Comparison of ENCODE assay signal across 14 cellular contexts in the genomic region with DNA sequence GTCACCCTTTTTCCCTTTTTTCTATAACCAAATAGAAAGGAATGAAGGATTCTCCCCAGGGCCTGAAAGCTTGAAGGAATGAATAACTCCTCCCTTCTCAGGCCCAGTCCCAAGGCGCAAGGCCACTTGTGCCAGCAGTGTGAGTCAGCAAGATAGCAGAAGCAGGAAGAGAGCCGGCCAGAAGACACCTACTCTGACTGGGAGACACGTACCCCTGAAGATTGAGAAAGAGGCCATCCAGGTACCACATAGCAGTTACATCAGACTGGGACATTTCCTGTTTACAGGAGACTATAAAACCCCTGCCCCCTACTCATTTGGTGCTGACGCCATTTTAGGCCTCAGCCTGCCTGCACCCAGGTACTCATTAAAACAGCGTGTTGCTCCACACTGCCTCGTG.
DNase-seq lines count a peak whose midpoint lies in the region; ATAC-seq, FAIRE-seq and TF ChIP-seq lines count a peak whose summit lies in the region.
"Had no signal": no experiment of that assay in that cellular context is flagged by ENCODE, and none has a peak within 500 bp of the region (broad histone marks: within the 10 kb centered on the region; RNA-seq: fewer than 3 reads in every experiment).

No MANE protein-coding gene starts in this region.

- no peaks in the 10 kb centered on the region for H3K27me3 ChIP-seq in GM23338 (ENCODE audit: insufficient read depth)

- intact Hi-C loops in posterior vena cava (cut with DNase I) (no loop called here), left colon (cut with DNase I, micrococcal nuclease) (no loop called here)

- H3K4me2 ChIP-seq in GM23338 = no peak overlapping the region

- no peaks in the 10 kb centered on the region for H3K27me3 Mint-ChIP-seq in GM23338 (ENCODE audit: insufficient read depth, low read depth, poor library complexity)
- H3K27me3 Mint-ChIP-seq: IgD-negative memory B cell had no signal

- peaks cover 14% of the 10 kb centered on the region; the same call in 2 of the 3 replicates for H3K4me1 Mint-ChIP-seq in GM23338
- H3K4me1 Mint-ChIP-seq: activated T-helper 17 cell treated with anti-CD3 and anti-CD28 coated beads, Interleukin-2, amount 50 U/mL, for 72 hours; stimulated activated effector memory CD8-positive, alpha-beta T cell treated with anti-CD3 and anti-CD28 coated beads, Interleukin-12 subunit alpha, Interleukin-12 subunit beta, amount 100 ng/mL, for 72 hours had no signal

- FAIRE-seq in RCC 7860 (lab: Jason Lieb, UNC) = peak; percentile 54
- FAIRE-seq: endometrium had no signal

- H3K4me3 Mint-ChIP-seq in GM23338 = no peak overlapping the region
- H3K4me3 Mint-ChIP-seq: activated T-helper 17 cell treated with anti-CD3 and anti-CD28 coated beads, Interleukin-2, amount 50 U/mL, for 72 hours; IgD-negative memory B cell; stimulated activated effector memory CD8-positive, alpha-beta T cell treated with anti-CD3 and anti-CD28 coated beads, Interleukin-12 subunit alpha, Interleukin-12 subunit beta, amount 100 ng/mL, for 72 hours had no signal

- H4K20me1 ChIP-seq in GM23338 (replicated peaks; ENCODE audit: insufficient read depth) = no peaks in the 10 kb centered on the region

- H3K27ac Mint-ChIP-seq in GM23338 = peak overlapping the region; percentile 87
- H3K27ac Mint-ChIP-seq: activated T-helper 17 cell treated with anti-CD3 and anti-CD28 coated beads, Interleukin-2, amount 50 U/mL, for 72 hours; IgD-negative memory B cell; stimulated activated effector memory CD8-positive, alpha-beta T cell treated with anti-CD3 and anti-CD28 coated beads, Interleukin-12 subunit alpha, Interleukin-12 subunit beta, amount 100 ng/mL, for 72 hours had no signal

- no peak for ATAC-seq in GM23338
- no peak for ATAC-seq in left colon
- ATAC-seq: activated T-helper 17 cell treated with anti-CD3 and anti-CD28 coated beads, Interleukin-2, amount 50 U/mL, for 72 hours; stimulated activated effector memory CD8-positive, alpha-beta T cell treated with anti-CD3 and anti-CD28 coated beads, Interleukin-12 subunit alpha, Interleukin-12 subunit beta, amount 100 ng/mL, for 72 hours had no signal

- no peaks in the 10 kb centered on the region for H3K36me3 Mint-ChIP-seq in GM23338 (ENCODE audit: low read depth)
- H3K36me3 Mint-ChIP-seq: stimulated activated effector memory CD8-positive, alpha-beta T cell treated with anti-CD3 and anti-CD28 coated beads, Interleukin-12 subunit alpha, Interleukin-12 subunit beta, amount 100 ng/mL, for 72 hours had no signal

- peak; percentile 17 for DNase-seq in GM23338 (ENCODE audit: low spot score)
- DNase-seq in RCC 7860 (ENCODE audit: low spot score) = peak; percentile 75
- peak; percentile 88 for DNase-seq in epithelial cell of esophagus (ENCODE audit: low read depth)
- peak; percentile 83 for DNase-seq in posterior vena cava (ENCODE audit: low spot score)
- DNase-seq in NCI-H1092 treated with DMSO at 0.1 percent for 48 hours (lab: John Stamatoyannopoulos, UW) = no peak
- DNase-seq in activated gamma-delta T cell (lab: John Stamatoyannopoulos, UW) = no peak
- no peak for DNase-seq in left colon
- DNase-seq in CD1c-positive myeloid dendritic cell (ENCODE audit: extremely low spot score) = no peak
- DNase-seq: NCI-H526 treated with DMSO at 0.1 percent for 48 hours, T-helper 9 cell had no signal

- no peaks in the 10 kb centered on the region for H3K4me1 ChIP-seq in GM23338 (ENCODE audit: insufficient read depth)

- H3K9me2 ChIP-seq in GM23338 (ENCODE audit: insufficient read depth) = no peaks in the 10 kb centered on the region

- H3K4me3 ChIP-seq in GM23338 (no peak overlapping the region), epithelial cell of esophagus (ENCODE audit: low read length) (no peak overlapping the region)

- no peaks in the 10 kb centered on the region for H3K36me3 ChIP-seq in GM23338 (ENCODE audit: insufficient read depth)

- no peaks in the 10 kb centered on the region; the same call in 2 of the 3 replicates for H3K9me3 Mint-ChIP-seq in GM23338
- H3K9me3 Mint-ChIP-seq: stimulated activated effector memory CD8-positive, alpha-beta T cell treated with anti-CD3 and anti-CD28 coated beads, Interleukin-12 subunit alpha, Interleukin-12 subunit beta, amount 100 ng/mL, for 72 hours had no signal

- TF ChIP-seq CTCF in GM23338 (conservative IDR thresholded peaks at IDR 0.05; ENCODE audit: low read depth in 2 of 2) (no peak), epithelial cell of esophagus (IDR thresholded peaks at IDR 0.05; ENCODE audit: insufficient read depth, low read depth, low read length, missing control alignments) (no peak)

- H3K79me2 ChIP-seq in GM23338 (replicated peaks; ENCODE audit: insufficient read depth) = no peaks in the 10 kb centered on the region

- no peak overlapping the region for H3K27ac ChIP-seq in GM23338 (ENCODE audit: low read depth)

- H2AFZ ChIP-seq in GM23338 = peak overlapping the region; percentile 83; the same call in 1 of the 2 replicates

- H3F3A ChIP-seq in GM23338 (replicated peaks; ENCODE audit: low read depth) = no peaks in the 10 kb centered on the region

TF ChIP-seq in GM23338, 12 proteins besides CTCF, POLR2A, EP300 and RAD21 (continues in another document):
- TF ChIP-seq, protein P1, sequence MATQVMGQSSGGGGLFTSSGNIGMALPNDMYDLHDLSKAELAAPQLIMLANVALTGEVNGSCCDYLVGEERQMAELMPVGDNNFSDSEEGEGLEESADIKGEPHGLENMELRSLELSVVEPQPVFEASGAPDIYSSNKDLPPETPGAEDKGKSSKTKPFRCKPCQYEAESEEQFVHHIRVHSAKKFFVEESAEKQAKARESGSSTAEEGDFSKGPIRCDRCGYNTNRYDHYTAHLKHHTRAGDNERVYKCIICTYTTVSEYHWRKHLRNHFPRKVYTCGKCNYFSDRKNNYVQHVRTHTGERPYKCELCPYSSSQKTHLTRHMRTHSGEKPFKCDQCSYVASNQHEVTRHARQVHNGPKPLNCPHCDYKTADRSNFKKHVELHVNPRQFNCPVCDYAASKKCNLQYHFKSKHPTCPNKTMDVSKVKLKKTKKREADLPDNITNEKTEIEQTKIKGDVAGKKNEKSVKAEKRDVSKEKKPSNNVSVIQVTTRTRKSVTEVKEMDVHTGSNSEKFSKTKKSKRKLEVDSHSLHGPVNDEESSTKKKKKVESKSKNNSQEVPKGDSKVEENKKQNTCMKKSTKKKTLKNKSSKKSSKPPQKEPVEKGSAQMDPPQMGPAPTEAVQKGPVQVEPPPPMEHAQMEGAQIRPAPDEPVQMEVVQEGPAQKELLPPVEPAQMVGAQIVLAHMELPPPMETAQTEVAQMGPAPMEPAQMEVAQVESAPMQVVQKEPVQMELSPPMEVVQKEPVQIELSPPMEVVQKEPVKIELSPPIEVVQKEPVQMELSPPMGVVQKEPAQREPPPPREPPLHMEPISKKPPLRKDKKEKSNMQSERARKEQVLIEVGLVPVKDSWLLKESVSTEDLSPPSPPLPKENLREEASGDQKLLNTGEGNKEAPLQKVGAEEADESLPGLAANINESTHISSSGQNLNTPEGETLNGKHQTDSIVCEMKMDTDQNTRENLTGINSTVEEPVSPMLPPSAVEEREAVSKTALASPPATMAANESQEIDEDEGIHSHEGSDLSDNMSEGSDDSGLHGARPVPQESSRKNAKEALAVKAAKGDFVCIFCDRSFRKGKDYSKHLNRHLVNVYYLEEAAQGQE (IDR thresholded peaks at IDR 0.05; ENCODE audit: unreplicated experiment) = no peak
- TF ChIP-seq, protein P2, sequence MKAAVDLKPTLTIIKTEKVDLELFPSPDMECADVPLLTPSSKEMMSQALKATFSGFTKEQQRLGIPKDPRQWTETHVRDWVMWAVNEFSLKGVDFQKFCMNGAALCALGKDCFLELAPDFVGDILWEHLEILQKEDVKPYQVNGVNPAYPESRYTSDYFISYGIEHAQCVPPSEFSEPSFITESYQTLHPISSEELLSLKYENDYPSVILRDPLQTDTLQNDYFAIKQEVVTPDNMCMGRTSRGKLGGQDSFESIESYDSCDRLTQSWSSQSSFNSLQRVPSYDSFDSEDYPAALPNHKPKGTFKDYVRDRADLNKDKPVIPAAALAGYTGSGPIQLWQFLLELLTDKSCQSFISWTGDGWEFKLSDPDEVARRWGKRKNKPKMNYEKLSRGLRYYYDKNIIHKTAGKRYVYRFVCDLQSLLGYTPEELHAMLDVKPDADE (IDR thresholded peaks at IDR 0.05) = no peak
- TF ChIP-seq POLR2AphosphoS5 (IDR thresholded peaks at IDR 0.05; ENCODE audit: low read depth) = no peak
- no peak for TF ChIP-seq EZH2phosphoT487 (IDR thresholded peaks at IDR 0.05; ENCODE audit: unreplicated experiment)
- TF ChIP-seq CREB1 (CRISPR knock-in tag; IDR thresholded peaks at IDR 0.05; ENCODE audit: low read depth) = no peak

Comparison
In these comparisons a context has a peak if more than half of its experiments do, and no peak if none do; other contexts are left out.
1. DNase-seq: peak in GM23338 (single experiment), RCC 7860 (single experiment), epithelial cell of esophagus (single experiment) and posterior vena cava (single experiment); none in NCI-H1092 treated with DMSO at 0.1 percent for 48 hours (single experiment), activated gamma-delta T cell (single experiment), left colon (0 of 2) and CD1c-positive myeloid dendritic cell (single experiment).